7 cellular contexts compared by ENCODE assay signal in genomic region chr3:14508966-14509795, GRCh38. TPM values are rescaled to one million over a fixed set of nuclear protein-coding genes. Genes with fewer than 3 reads are reported as not detected.
DNase-seq lines count a peak whose midpoint lies in the region; ATAC-seq and TF ChIP-seq lines count a peak whose summit lies in the region.

No MANE protein-coding gene starts in this region.

- H3K27me3 ChIP-seq in spleen (replicated peaks in 1 of 7) = peaks cover 0 to 12% (median 0%) of the 10 kb centered on the region in 7 donors

- intact Hi-C loops in spleen (cut with DNase I; ENCODE audit: low total_unique reads) = no loop called here

- peak; percentile 95 for DNase-seq in HuH-7.5 (ENCODE audit: low spot score)
- peak in 33 of 34 experiments; percentile 13 to 69 (median 50) for DNase-seq in T-cell
- peak in 31 of 56 donors; percentile 5 to 69 (median 19) for DNase-seq in amygdala (lab: John Stamatoyannopoulos, UW)
- DNase-seq in hypothalamus (lab: John Stamatoyannopoulos, UW) = peak in 42 of 51 donors; percentile 8 to 72 (median 32)
- DNase-seq in spleen = peak; percentile 92

- ATAC-seq in T-cell (replicated peaks in 1 of 4) (peak; percentile 54 to 70 (median 57)), GM19455 (IDR thresholded peaks at IDR 0.05; ENCODE audit: unreplicated experiment) (no peak)

- no peak overlapping the region for H3K4me3 Mint-ChIP-seq in T-cell

- peaks cover 6 to 9% of the 10 kb centered on the region in 2 donors for H3K27me3 Mint-ChIP-seq in T-cell

- no peak for TF ChIP-seq POLR2A in spleen (IDR thresholded peaks at IDR 0.05)

- whole genome bisulfite sequencing in spleen, 5 donors = 20 to 38% (median 29%) methylated on average over 15 to 22 of the region's 22 CpGs

- CTCF ChIA-PET in T-cell (lab: Charles Lee) = interaction anchor here (0.6 to 1.2 kb wide), 8 partner anchors 8 to 815 kb away, joined by 3 to 7 read pairs (median 4); no protein-coding TSS in a partner anchor

- TF ChIP-seq CTCF in GM12874 (IDR thresholded peaks at IDR 0.05; ENCODE audit: insufficient read depth, low read depth, low read length) (peak; percentile 94), spleen (IDR thresholded peaks at IDR 0.05 in 8 of 11, conservative IDR thresholded peaks at IDR 0.05 in 3 of 11) (peak; percentile 48 to 95 (median 86))

- H3K36me3 Mint-ChIP-seq in T-cell = no peaks in the 10 kb centered on the region

- POLR2A ChIA-PET in T-cell (lab: Charles Lee) = interaction anchor here in 1 of 2 donors (0.5 kb wide), 1 partner anchor 937 kb away, joined by 3 read pairs; no protein-coding TSS in a partner anchor

- no peaks in the 10 kb centered on the region for H3K9me3 ChIP-seq in spleen

- peaks cover 2 to 6% (median 5%) of the 10 kb centered on the region in 3 donors for H3K4me1 Mint-ChIP-seq in T-cell

- peaks cover 0 to 9% (median 4%) of the 10 kb centered on the region in 6 donors for H3K4me1 ChIP-seq in spleen

- peak overlapping the region in 1 of 8 donors; percentile 31 for H3K4me3 ChIP-seq in spleen

- no peak overlapping the region for H3K27ac ChIP-seq in spleen

- H3K36me3 ChIP-seq in spleen = no peaks in the 10 kb centered on the region

- no peaks in the 10 kb centered on the region for H3K9me3 Mint-ChIP-seq in T-cell

- no peak overlapping the region for H3K27ac Mint-ChIP-seq in T-cell

RNA-seq across cellular contexts. Expression of gene GRIP2, which starts 31.0 kb away (rescaled TPM):
- under 1 TPM in 1 of 5 donors, not detected in 4; 0.20 TPM for total RNA-seq in T-cell
- 1 to 10 TPM in 6 of 7 donors, under 1 TPM in 1; 0.60 to 3.7 (median 1.2) TPM for total RNA-seq in spleen
- polyA plus RNA-seq in spleen = 1 to 10 TPM in 1 of 3 donors, under 1 TPM in 2; 0.15 to 2.5 (median 0.52) TPM

Comparison
In these comparisons a context has a peak if more than half of its experiments do, and no peak if none do; other contexts are left out.
1. DNase-seq: peak in every context shown above with its lines; median percentile 95 in HuH-7.5; 92 in spleen; 50 in T-cell; 32 in hypothalamus; 19 in amygdala.